In genomic region chr9:126500600-126501382, GRCh38 we compare ENCODE assay signal across 1 cellular context.
TF ChIP-seq lines count a peak whose summit lies in the region.

No MANE protein-coding gene starts in this region.

TF ChIP-seq in HEK293, 187 proteins besides CTCF, POLR2A, EP300 and RAD21 (continued from another document):
- no peak for TF ChIP-seq TSHZ1 (tag by site-specific recombination; IDR thresholded peaks at IDR 0.05; ENCODE audit: borderline replicate concordance)
- peak; percentile 53 for TF ChIP-seq ZBTB8A (tag by site-specific recombination; IDR thresholded peaks at IDR 0.05)
- no peak for TF ChIP-seq AEBP2 (tag by site-specific recombination; IDR thresholded peaks at IDR 0.05; ENCODE audit: borderline replicate concordance)
- TF ChIP-seq ZNF654 (tag by site-specific recombination; IDR thresholded peaks at IDR 0.05; ENCODE audit: low read depth), result peak; percentile 71
- no peak for TF ChIP-seq ZNF518A (tag by site-specific recombination; conservative IDR thresholded peaks at IDR 0.05; ENCODE audit: low read depth)
- no peak for TF ChIP-seq FEZF1 (tag by site-specific recombination; IDR thresholded peaks at IDR 0.05)
- TF ChIP-seq ZNF707 (tag by site-specific recombination; IDR thresholded peaks at IDR 0.05), result no peak
- peak; percentile 36; the same call in 1 of the 2 replicates for TF ChIP-seq GLIS1 (tag by site-specific recombination; IDR thresholded peaks at IDR 0.05)
- no peak for TF ChIP-seq YY2 (tag by site-specific recombination; IDR thresholded peaks at IDR 0.05)
- no peak for TF ChIP-seq ZNF133 (tag by site-specific recombination; IDR thresholded peaks at IDR 0.05)
- peak; percentile 68; the same call in 1 of the 2 replicates for TF ChIP-seq ZBTB17 (tag by site-specific recombination; IDR thresholded peaks at IDR 0.05)
- 0 out of 2 replicates have a peak, but pooled peaks have one; percentile 20 for TF ChIP-seq ZNF366 (tag by site-specific recombination; conservative IDR thresholded peaks at IDR 0.05)
- TF ChIP-seq ZNF2 (tag by site-specific recombination; IDR thresholded peaks at IDR 0.05), result peak; percentile 92
- no peak for TF ChIP-seq ZNF768 (tag by site-specific recombination; IDR thresholded peaks at IDR 0.05)
- peak; percentile 48 for TF ChIP-seq ZBTB20 (tag by site-specific recombination; IDR thresholded peaks at IDR 0.05)
- 0 out of 2 replicates have a peak, but pooled peaks have one; percentile 12 for TF ChIP-seq ZNF513 (tag by site-specific recombination; IDR thresholded peaks at IDR 0.05)
- no peak for TF ChIP-seq ZNF280C (tag by site-specific recombination; IDR thresholded peaks at IDR 0.05)
- peak; percentile 23; the same call in 1 of the 2 replicates for TF ChIP-seq ZEB2 (tag by site-specific recombination; IDR thresholded peaks at IDR 0.05)
- TF ChIP-seq PATZ1 (tag by site-specific recombination; IDR thresholded peaks at IDR 0.05), result 0 out of 2 replicates have a peak, but pooled peaks have one; percentile 19
TF ChIP-seq in HEK293: peak in this region for 14.
